11 cellular contexts compared by ENCODE assay signal in genomic region chrX:115047181-115047580, GRCh38. TPM values are rescaled to one million over a fixed set of nuclear protein-coding genes. Genes with fewer than 3 reads are reported as not detected.
DNase-seq lines count a peak whose midpoint lies in the region; TF ChIP-seq lines count a peak whose summit lies in the region.
"Had no signal": no experiment of that assay in that cellular context is flagged by ENCODE, and none has a peak within 500 bp of the region (broad histone marks: within the 10 kb centered on the region; RNA-seq: fewer than 3 reads in every experiment).

No MANE protein-coding gene starts in this region.

- DNase-seq in GM04503 (ENCODE audit: low read depth) (peak; percentile 34), epithelial cell of prostate (ENCODE audit: low read depth, low spot score) (no peak), kidney epithelial cell (ENCODE audit: low read depth) (peak; percentile 32), brain microvascular endothelial cell (no peak), tibial nerve (ENCODE audit: low spot score in 2 of 2) (no peak), PC-9 (no peak), tibial artery (no peak)
- DNase-seq: NCI-H1436, NCI-H2081, NCI-H524 had no signal

- TF ChIP-seq POLR2A in tibial nerve (IDR thresholded peaks at IDR 0.05): no peak

- no peaks in the 10 kb centered on the region for H3K9me2 ChIP-seq in PC-9 (ENCODE audit: insufficient read depth)

- no peaks in the 10 kb centered on the region for H3F3A ChIP-seq in PC-9 (ENCODE audit: insufficient read depth, low read depth)

- TF ChIP-seq EP300 in tibial nerve (IDR thresholded peaks at IDR 0.05): no peak

- H3K4me3 ChIP-seq in kidney epithelial cell (ENCODE audit: low read depth, low read length) (no peak overlapping the region), brain microvascular endothelial cell (ENCODE audit: low read depth, low read length) (no peak overlapping the region), tibial nerve (no peak overlapping the region), PC-9 (no peak overlapping the region), tibial artery (no peak overlapping the region)
- H3K4me3 ChIP-seq: BLaER1 had no signal

- no peak for TF ChIP-seq CTCF in kidney epithelial cell (IDR thresholded peaks at IDR 0.05; ENCODE audit: insufficient read depth, low read length, poor library complexity, severe bottlenecking)
- TF ChIP-seq CTCF in brain microvascular endothelial cell (IDR thresholded peaks at IDR 0.05; ENCODE audit: low read depth, low read length, missing control alignments): no peak
- TF ChIP-seq CTCF in tibial nerve (IDR thresholded peaks at IDR 0.05): no peak
- TF ChIP-seq CTCF in PC-9 (conservative IDR thresholded peaks at IDR 0.05): no peak
- no peak for TF ChIP-seq CTCF in tibial artery (IDR thresholded peaks at IDR 0.05)

- H3K4me2 ChIP-seq in PC-9: no peak overlapping the region
- H3K4me2 ChIP-seq: BLaER1 had no signal

- H3K27ac ChIP-seq in epithelial cell of prostate: peak overlapping the region; percentile 46
- H3K27ac ChIP-seq in brain microvascular endothelial cell: no peak overlapping the region
- no peak overlapping the region for H3K27ac ChIP-seq in tibial nerve
- H3K27ac ChIP-seq in PC-9: no peak overlapping the region
- no peak overlapping the region for H3K27ac ChIP-seq in tibial artery
- H3K27ac ChIP-seq: BLaER1 had no signal

- CTCF ChIA-PET in PC-9 (lab: Charles Lee): no interaction called here

- H3K79me2 ChIP-seq in PC-9 (ENCODE audit: low read depth): no peaks in the 10 kb centered on the region

- H3K4me1 ChIP-seq in tibial nerve: no peaks in the 10 kb centered on the region
- H3K4me1 ChIP-seq in PC-9 (replicated peaks; ENCODE audit: insufficient read depth): no peaks in the 10 kb centered on the region
- H3K4me1 ChIP-seq in tibial artery: no peaks in the 10 kb centered on the region
- H3K4me1 ChIP-seq: BLaER1 had no signal

- H3K27me3 ChIP-seq in kidney epithelial cell (ENCODE audit: control insufficient read depth, insufficient read depth, low read length) (no peaks in the 10 kb centered on the region), brain microvascular endothelial cell (replicated peaks) (no peaks in the 10 kb centered on the region), tibial nerve (peaks cover 0 to 29% of the 10 kb centered on the region in 2 donors), PC-9 (ENCODE audit: insufficient read depth, low read depth) (no peaks in the 10 kb centered on the region), tibial artery (no peaks in the 10 kb centered on the region)

- H2AFZ ChIP-seq in PC-9: no peak overlapping the region

- H3K9me3 ChIP-seq in tibial nerve: no peaks in the 10 kb centered on the region
- no peaks in the 10 kb centered on the region for H3K9me3 ChIP-seq in PC-9 (ENCODE audit: insufficient read depth, low read depth)
- no peaks in the 10 kb centered on the region for H3K9me3 ChIP-seq in tibial artery
- H3K9me3 ChIP-seq: BLaER1 had no signal

- POLR2A ChIA-PET in PC-9 (lab: Charles Lee; ENCODE audit: unreplicated experiment): no interaction called here

- in situ Hi-C loops in brain microvascular endothelial cell (cut with HindIII; ENCODE audit: low pct_ligation_motif_present, low sequenced_read_pairs): no loop called here

- H3K36me3 ChIP-seq in kidney epithelial cell (ENCODE audit: control insufficient read depth, insufficient read depth, low read length) (no peaks in the 10 kb centered on the region), brain microvascular endothelial cell (replicated peaks) (no peaks in the 10 kb centered on the region), tibial nerve (no peaks in the 10 kb centered on the region), PC-9 (ENCODE audit: low read depth) (no peaks in the 10 kb centered on the region), tibial artery (no peaks in the 10 kb centered on the region)
- H3K36me3 ChIP-seq: BLaER1 had no signal

- intact Hi-C loops in PC-9 (cut with micrococcal nuclease; ENCODE audit: unreplicated experiment): no loop called here
- intact Hi-C loops in tibial artery (cut with DNase I; ENCODE audit: low total_unique reads): no loop called here

- no TSS peak for BruUV-seq in PC-9 (replicated peaks; lab: Mats Ljungman, UMichigan)

- no peaks in the 10 kb centered on the region for H4K20me1 ChIP-seq in PC-9 (ENCODE audit: insufficient read depth)
- H4K20me1 ChIP-seq: BLaER1 had no signal

RNA-seq across cellular contexts. Expression of gene IL13RA2, which starts 29.8 kb away (rescaled TPM):
- total RNA-seq in kidney epithelial cell (0.25 and 1.3 TPM in 2 replicates), tibial nerve (1 to 10 TPM in 1 of 4 donors, not detected in 3; 3.5 TPM), PC-9 (2021) (not detected in 2 replicates)

Comparison
In these comparisons a context has a peak if more than half of its experiments do, and no peak if none do; other contexts are left out.
1. DNase-seq: peak in GM04503 (single experiment) and kidney epithelial cell (single experiment); none in epithelial cell of prostate (single experiment), brain microvascular endothelial cell (single experiment), tibial nerve (0 of 2), PC-9 (0 of 2) and tibial artery (0 of 2).